1 cellular context compared by ENCODE assay signal in the genomic region with DNA sequence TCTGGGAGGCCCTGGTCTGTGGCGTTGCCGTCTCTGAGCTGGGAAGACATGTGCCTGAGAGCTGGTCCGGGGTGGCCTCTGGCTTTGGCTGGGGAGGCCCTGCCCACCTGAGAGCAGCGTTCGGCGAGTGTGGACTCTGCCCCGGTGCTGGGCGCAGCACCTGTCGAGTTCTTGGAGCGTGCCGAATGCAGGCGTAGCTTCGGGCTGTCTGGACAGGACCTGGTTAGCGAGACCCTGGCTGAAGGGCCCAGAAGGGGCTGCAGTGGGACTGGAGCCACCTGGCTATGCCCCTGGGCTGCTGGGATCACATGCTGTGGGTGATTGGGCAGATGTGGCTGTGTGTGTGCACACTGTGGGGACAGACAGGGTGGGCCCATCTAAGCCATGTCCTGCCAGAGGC.
A peak's percentile ranks its signal among the peaks of the same experiment; 100 is the strongest.
TF ChIP-seq lines count a peak whose summit lies in the region.

No MANE protein-coding gene starts in this region.

TF ChIP-seq in HepG2, 621 proteins besides CTCF, POLR2A, EP300 and RAD21 (continued from another document and continues in another):
- TF ChIP-seq, protein P1, sequence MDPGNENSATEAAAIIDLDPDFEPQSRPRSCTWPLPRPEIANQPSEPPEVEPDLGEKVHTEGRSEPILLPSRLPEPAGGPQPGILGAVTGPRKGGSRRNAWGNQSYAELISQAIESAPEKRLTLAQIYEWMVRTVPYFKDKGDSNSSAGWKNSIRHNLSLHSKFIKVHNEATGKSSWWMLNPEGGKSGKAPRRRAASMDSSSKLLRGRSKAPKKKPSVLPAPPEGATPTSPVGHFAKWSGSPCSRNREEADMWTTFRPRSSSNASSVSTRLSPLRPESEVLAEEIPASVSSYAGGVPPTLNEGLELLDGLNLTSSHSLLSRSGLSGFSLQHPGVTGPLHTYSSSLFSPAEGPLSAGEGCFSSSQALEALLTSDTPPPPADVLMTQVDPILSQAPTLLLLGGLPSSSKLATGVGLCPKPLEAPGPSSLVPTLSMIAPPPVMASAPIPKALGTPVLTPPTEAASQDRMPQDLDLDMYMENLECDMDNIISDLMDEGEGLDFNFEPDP (CRISPR knock-in tag; conservative IDR thresholded peaks at IDR 0.05): no peak
- no peak for TF ChIP-seq FOXJ3 (CRISPR knock-in tag; IDR thresholded peaks at IDR 0.05; ENCODE audit: borderline replicate concordance)
- TF ChIP-seq MYC (CRISPR knock-in tag; IDR thresholded peaks at IDR 0.05; ENCODE audit: borderline replicate concordance): peak; percentile 39; the same call in 1 of the 2 replicates
- TF ChIP-seq GABPB1 (CRISPR knock-in tag; IDR thresholded peaks at IDR 0.05): no peak
- TF ChIP-seq, protein P2, sequence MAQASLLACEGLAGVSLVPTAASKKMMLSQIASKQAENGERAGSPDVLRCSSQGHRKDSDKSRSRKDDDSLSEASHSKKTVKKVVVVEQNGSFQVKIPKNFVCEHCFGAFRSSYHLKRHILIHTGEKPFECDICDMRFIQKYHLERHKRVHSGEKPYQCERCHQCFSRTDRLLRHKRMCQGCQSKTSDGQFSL (CRISPR knock-in tag; IDR thresholded peaks at IDR 0.05): no peak
- TF ChIP-seq ELF1 (CRISPR knock-in tag; IDR thresholded peaks at IDR 0.05): no peak
- no peak for TF ChIP-seq MATR3 (CRISPR knock-in tag; IDR thresholded peaks at IDR 0.05)
- TF ChIP-seq ZNF121 (CRISPR knock-in tag; IDR thresholded peaks at IDR 0.05): peak; percentile 73
- no peak for TF ChIP-seq HDAC2 (CRISPR knock-in tag; IDR thresholded peaks at IDR 0.05)
- no peak for TF ChIP-seq RXRB (CRISPR knock-in tag; IDR thresholded peaks at IDR 0.05; ENCODE audit: borderline replicate concordance)
- no peak for TF ChIP-seq ZNF850 (CRISPR knock-in tag; conservative IDR thresholded peaks at IDR 0.05)
- no peak for TF ChIP-seq SIX1 (CRISPR knock-in tag; IDR thresholded peaks at IDR 0.05; ENCODE audit: borderline replicate concordance)
- peak; percentile 61; the same call in 1 of the 2 replicates for TF ChIP-seq HNF4G (IDR thresholded peaks at IDR 0.05; ENCODE audit: borderline replicate concordance, low read depth, low read length)
- TF ChIP-seq HNF4G (CRISPR knock-in tag; IDR thresholded peaks at IDR 0.05; ENCODE audit: borderline replicate concordance, low read depth): peak; percentile 47; the same call in 1 of the 2 replicates
- TF ChIP-seq ZSCAN31 (CRISPR knock-in tag; IDR thresholded peaks at IDR 0.05; ENCODE audit: low read depth): 0 out of 2 replicates have a peak, but pooled peaks have one; percentile 30
- TF ChIP-seq ETS1 (CRISPR knock-in tag; IDR thresholded peaks at IDR 0.05): no peak
- TF ChIP-seq ZNF318 (CRISPR knock-in tag; IDR thresholded peaks at IDR 0.05): no peak
- TF ChIP-seq TAF1 (CRISPR knock-in tag; IDR thresholded peaks at IDR 0.05): no peak
- TF ChIP-seq DBP (CRISPR knock-in tag; IDR thresholded peaks at IDR 0.05; ENCODE audit: not compliant biosample characterization): no peak
- TF ChIP-seq FLYWCH1 (CRISPR knock-in tag; IDR thresholded peaks at IDR 0.05): no peak
- no peak for TF ChIP-seq TFDP2 (CRISPR knock-in tag; IDR thresholded peaks at IDR 0.05)
- TF ChIP-seq ZBTB21 (CRISPR knock-in tag; IDR thresholded peaks at IDR 0.05): no peak
- TF ChIP-seq ISX (CRISPR knock-in tag; conservative IDR thresholded peaks at IDR 0.05): no peak
- no peak for TF ChIP-seq ZBTB7A (CRISPR knock-in tag; IDR thresholded peaks at IDR 0.05)
- no peak for TF ChIP-seq SOX5 (CRISPR knock-in tag; IDR thresholded peaks at IDR 0.05; ENCODE audit: borderline replicate concordance)
- no peak for TF ChIP-seq NFYC (CRISPR knock-in tag; IDR thresholded peaks at IDR 0.05)
- no peak for TF ChIP-seq U2AF2 (IDR thresholded peaks at IDR 0.05; ENCODE audit: low read depth, low read length)
- TF ChIP-seq NFYB (CRISPR knock-in tag; IDR thresholded peaks at IDR 0.05): no peak
- no peak for TF ChIP-seq FIP1L1 (IDR thresholded peaks at IDR 0.05; ENCODE audit: borderline replicate concordance, insufficient read depth, low read depth, low read length)
- no peak for TF ChIP-seq HHEX (CRISPR knock-in tag; IDR thresholded peaks at IDR 0.05)
- TF ChIP-seq ZBTB49 (CRISPR knock-in tag; IDR thresholded peaks at IDR 0.05; ENCODE audit: borderline replicate concordance): no peak
- no peak for TF ChIP-seq ZHX2 (IDR thresholded peaks at IDR 0.05; ENCODE audit: low read depth)
- TF ChIP-seq ZHX2 (CRISPR knock-in tag; IDR thresholded peaks at IDR 0.05; ENCODE audit: borderline replicate concordance): no peak
- no peak for TF ChIP-seq ZNF101 (CRISPR knock-in tag; IDR thresholded peaks at IDR 0.05; ENCODE audit: borderline replicate concordance, low read depth)
- no peak for TF ChIP-seq ZNF34 (CRISPR knock-in tag; IDR thresholded peaks at IDR 0.05; ENCODE audit: borderline replicate concordance)
